Comparison of ENCODE assay signal across 27 cellular contexts in the genomic region with DNA sequence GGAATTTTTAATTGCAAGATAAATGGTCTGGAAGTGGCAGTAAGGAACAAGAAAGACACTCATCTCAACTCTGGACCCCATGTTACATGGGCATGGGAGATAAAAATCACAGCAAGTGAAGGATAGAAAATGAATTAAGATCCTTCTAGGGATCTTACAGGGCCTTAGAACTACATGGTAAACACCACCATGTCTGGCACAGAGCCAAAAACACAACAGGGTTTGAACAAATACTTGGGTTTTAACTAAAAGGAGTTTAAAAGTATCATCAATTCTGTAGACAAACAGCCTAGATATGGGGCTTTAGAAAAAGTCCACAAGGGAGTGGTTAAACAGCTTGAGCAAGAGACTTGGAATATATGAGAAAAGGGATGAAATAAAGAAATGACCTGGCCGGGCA.
"Had no signal": no experiment of that assay in that cellular context is flagged by ENCODE, and none has a peak within 500 bp of the region (broad histone marks: within the 10 kb centered on the region; RNA-seq: fewer than 3 reads in every experiment).

No MANE protein-coding gene starts in this region.

- H3K4me3 Mint-ChIP-seq: effector memory CD8-positive, alpha-beta T cell; mesothelial cell of epicardium; naive thymus-derived CD4-positive, alpha-beta T cell; nephron; neural progenitor cell; stimulated activated naive CD8-positive, alpha-beta T cell treated with anti-CD3 and anti-CD28 coated beads, Interleukin-15, amount 100 ng/mL, for 72 hours had no signal

- H3K9me3 ChIP-seq: gastroesophageal sphincter, left lung, mucosa of descending colon, suprapubic skin, vagina had no signal

- H3K27ac ChIP-seq: foreskin keratinocyte, gastroesophageal sphincter, heart left ventricle, hepatocyte, left lung, neural progenitor cell, parathyroid adenoma, suprapubic skin, vagina had no signal

- H3K9me3 Mint-ChIP-seq: effector memory CD8-positive, alpha-beta T cell; neural progenitor cell had no signal

- H3K27ac Mint-ChIP-seq: mesothelial cell of epicardium; naive thymus-derived CD4-positive, alpha-beta T cell; neural progenitor cell; progenitor cell of endocrine pancreas; stimulated activated naive CD8-positive, alpha-beta T cell treated with anti-CD3 and anti-CD28 coated beads, Interleukin-15, amount 100 ng/mL, for 72 hours had no signal

- DNase-seq: cortex of kidney; effector memory CD8-positive, alpha-beta T cell; foreskin keratinocyte; heart left ventricle; left cardiac atrium; left lung; mesenchymal stem cell; mucosa of descending colon; naive thymus-derived CD4-positive, alpha-beta T cell; stimulated activated CD4-positive, alpha-beta T cell treated with anti-CD3 and anti-CD28 coated beads, Interleukin-12 subunit alpha, Interleukin-12 subunit beta, amount 100 ng/mL, for 4 hours; stimulated activated CD4-positive, alpha-beta T cell treated with anti-CD3 and anti-CD28 coated beads, Interleukin-1b, Interleukin-23, amount 100 ng/mL, for 48 hours; stimulated activated CD4-positive, alpha-beta T cell treated with anti-CD3 and anti-CD28 coated beads, Interleukin-4, amount 100 ng/mL, for 1 hour; stimulated activated CD8-positive, alpha-beta memory T cell treated with anti-CD3 and anti-CD28 coated beads, Interleukin-4, amount 100 ng/mL, for 48 hours; stimulated activated naive CD4-positive, alpha-beta T cell; stimulated activated naive CD8-positive, alpha-beta T cell treated with anti-CD3 and anti-CD28 coated beads, Interleukin-15, amount 100 ng/mL, for 72 hours; trophoblast cell had no signal

- H3K36me3 ChIP-seq: left lung, neural progenitor cell, suprapubic skin, vagina had no signal

- H3K4me3 ChIP-seq: gastroesophageal sphincter, heart left ventricle, hepatocyte, left lung, mucosa of descending colon, neural progenitor cell, smooth muscle cell, suprapubic skin, vagina had no signal

- ATAC-seq: effector memory CD8-positive, alpha-beta T cell; foreskin keratinocyte; gastroesophageal sphincter; left cardiac atrium; left lung; mucosa of descending colon; naive thymus-derived CD4-positive, alpha-beta T cell; sciatic nerve; stimulated activated naive CD8-positive, alpha-beta T cell treated with anti-CD3 and anti-CD28 coated beads, Interleukin-15, amount 100 ng/mL, for 72 hours had no signal

- H3K4me1 ChIP-seq: gastroesophageal sphincter, heart left ventricle, left lung, parathyroid adenoma had no signal

- H3K27me3 Mint-ChIP-seq: effector memory CD8-positive, alpha-beta T cell; naive thymus-derived CD4-positive, alpha-beta T cell; stimulated activated naive CD8-positive, alpha-beta T cell treated with anti-CD3 and anti-CD28 coated beads, Interleukin-15, amount 100 ng/mL, for 72 hours had no signal

- H3K4me1 Mint-ChIP-seq: neural progenitor cell; stimulated activated naive CD8-positive, alpha-beta T cell treated with anti-CD3 and anti-CD28 coated beads, Interleukin-15, amount 100 ng/mL, for 72 hours had no signal
